Comparison of ENCODE assay signal across 8 cellular contexts in the genomic region with DNA sequence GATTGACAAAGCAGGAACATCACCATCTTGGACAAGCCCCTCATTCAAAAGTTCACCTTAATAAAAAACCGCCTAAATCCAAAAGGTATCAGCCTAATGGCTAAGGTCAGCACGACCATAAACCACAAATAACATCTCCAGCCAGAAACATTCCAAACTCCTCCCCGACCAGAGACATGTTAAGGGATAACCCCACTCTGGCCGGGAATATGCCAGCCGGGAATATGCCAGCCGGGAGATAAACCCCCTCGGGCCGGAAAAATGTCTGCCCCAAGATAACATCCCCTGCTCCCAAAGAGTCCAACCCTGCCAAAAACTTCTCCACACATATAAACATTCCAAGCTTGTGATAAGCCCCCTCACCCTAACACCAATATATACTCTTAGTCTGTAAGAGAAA. TPM values are rescaled to one million over a fixed set of nuclear protein-coding genes. Genes with fewer than 3 reads are reported as not detected.
DNase-seq lines count a peak whose midpoint lies in the region; ATAC-seq and TF ChIP-seq lines count a peak whose summit lies in the region.

No MANE protein-coding gene starts in this region.

- H3K27ac Mint-ChIP-seq in chondrocyte (ENCODE audit: unreplicated experiment) (peak overlapping the region; percentile 68), natural killer cell (peak overlapping the region in 1 of 2 donors; percentile 29)

- peaks cover 23% of the 10 kb centered on the region for H3K4me1 Mint-ChIP-seq in chondrocyte (ENCODE audit: low read depth)
- H3K4me1 Mint-ChIP-seq in natural killer cell = peaks cover 30 to 38% of the 10 kb centered on the region in 2 donors

- H3K9me3 Mint-ChIP-seq in chondrocyte (ENCODE audit: low read depth) = no peaks in the 10 kb centered on the region
- no peaks in the 10 kb centered on the region for H3K9me3 Mint-ChIP-seq in natural killer cell

- H3K4me3 Mint-ChIP-seq in chondrocyte (ENCODE audit: unreplicated experiment) = peak overlapping the region; percentile 79
- peak overlapping the region; percentile 51 for H3K4me3 Mint-ChIP-seq in natural killer cell

- peak overlapping the region; percentile 78 to 96 (median 86) for H3K9ac ChIP-seq in BLaER1 treated with 17β-estradiol and CSF1 and Interleukin-3, amounts not matched to agents 10 nM and 100 nM

- peaks cover 33 to 54% (median 50%) of the 10 kb centered on the region in 10 experiments for H3K4me1 ChIP-seq in BLaER1 treated with 17β-estradiol and CSF1 and Interleukin-3, amounts not matched to agents 10 nM and 100 nM

- H3K27me3 Mint-ChIP-seq in chondrocyte (ENCODE audit: low read depth) = no peaks in the 10 kb centered on the region
- H3K27me3 Mint-ChIP-seq in natural killer cell (ENCODE audit: low read depth in 2 of 2) = no peaks in the 10 kb centered on the region

- H3K9me3 ChIP-seq in BLaER1 treated with 17β-estradiol and CSF1 and Interleukin-3, amounts not matched to agents 10 nM and 100 nM (replicated peaks in 1 of 11) = no peaks in the 10 kb centered on the region
- H3K9me3 ChIP-seq in KOPT-K1 (ENCODE audit: insufficient read depth, low read length, poor library complexity, severe bottlenecking) = no peaks in the 10 kb centered on the region

- ATAC-seq in natural killer cell (no peak), HG02981 (IDR thresholded peaks at IDR 0.05; ENCODE audit: unreplicated experiment) (no peak), GM19324 (IDR thresholded peaks at IDR 0.05; ENCODE audit: low FRiP score, unreplicated experiment) (no peak)

- H3K27ac ChIP-seq in BLaER1 treated with 17β-estradiol and CSF1 and Interleukin-3, amounts not matched to agents 10 nM and 100 nM = peak overlapping the region in 9 of 11 experiments; percentile 64 to 91 (median 85); a peak in 17 of 22 replicates
- H3K27ac ChIP-seq in KOPT-K1 (ENCODE audit: low read depth, low read length, poor library complexity, severe bottlenecking) = peak overlapping the region; percentile 63

- H3K36me3 ChIP-seq in BLaER1 treated with 17β-estradiol and CSF1 and Interleukin-3, amounts not matched to agents 10 nM and 100 nM = peaks cover 13 to 52% (median 32%) of the 10 kb centered on the region in 11 experiments; a peak in 21 of 22 replicates
- peaks cover 27% of the 10 kb centered on the region for H3K36me3 ChIP-seq in KOPT-K1 (ENCODE audit: insufficient read depth, low read length)

- peak overlapping the region; percentile 90 to 99 (median 97) for H3K4me2 ChIP-seq in BLaER1 treated with 17β-estradiol and CSF1 and Interleukin-3, amounts not matched to agents 10 nM and 100 nM

- H4K20me1 ChIP-seq in BLaER1 treated with 17β-estradiol and CSF1 and Interleukin-3, amounts not matched to agents 10 nM and 100 nM = peaks cover 0 to 61% (median 53%) of the 10 kb centered on the region in 11 experiments; a peak in 18 of 22 replicates

- no peaks in the 10 kb centered on the region for H3K27me3 ChIP-seq in BLaER1 treated with 17β-estradiol and CSF1 and Interleukin-3, amounts not matched to agents 10 nM and 100 nM

- intact Hi-C loops in natural killer cell (cut with micrococcal nuclease) = no loop called here

- TF ChIP-seq CTCF in chondrocyte (IDR thresholded peaks at IDR 0.05) (no peak), natural killer cell (IDR thresholded peaks at IDR 0.05) (no peak)

- H3K36me3 Mint-ChIP-seq in chondrocyte (ENCODE audit: low read depth) (no peaks in the 10 kb centered on the region), natural killer cell (no peaks in the 10 kb centered on the region)

- H3K4me3 ChIP-seq in BLaER1 treated with 17β-estradiol and CSF1 and Interleukin-3, amounts not matched to agents 10 nM and 100 nM = peak overlapping the region; percentile 78 to 100 (median 96)

- no peak for DNase-seq in chondrocyte (ENCODE audit: low spot score)
- no peak for DNase-seq in natural killer cell
- no peak for DNase-seq in middle frontal gyrus (ENCODE audit: extremely low spot score, low spot score)
- no peak for DNase-seq in D341Med (ENCODE audit: low spot score)

RNA-seq across cellular contexts. Expression of gene DHX33, which starts 1.4 kb away (rescaled TPM):
- total RNA-seq in chondrocyte = 12.7 to 16.6 TPM (median 13.7 TPM) in 3 replicates
- total RNA-seq in natural killer cell = 1 to 10 TPM; 5.5 to 8.8 (median 7.7) TPM

RNA-seq across cellular contexts. Expression of gene DERL2, which starts 18.6 kb away (rescaled TPM):
- 71.8 to 84.9 TPM (median 74.9 TPM) in 3 replicates for total RNA-seq in chondrocyte
- 100 to 1,000 TPM in 1 of 3 donors, 10 to 100 TPM in 2; 86.0 to 105 (median 94.3) TPM for total RNA-seq in natural killer cell

RNA-seq across cellular contexts. Expression of gene MIS12, which starts 18.9 kb away (rescaled TPM):
- 12.2 to 16.0 TPM (median 14.0 TPM) in 3 replicates for total RNA-seq in chondrocyte
- total RNA-seq in natural killer cell = 10 to 100 TPM; 26.8 to 35.3 (median 29.3) TPM

RNA-seq across cellular contexts. Expression of gene C1QBP, which starts 28.5 kb away (rescaled TPM):
- total RNA-seq in chondrocyte = 65.6 to 82.8 TPM (median 71.3 TPM) in 3 replicates
- 10 to 100 TPM; 38.1 to 40.8 (median 40.0) TPM for total RNA-seq in natural killer cell

RNA-seq across cellular contexts. Expression of gene RPAIN, which starts 47.4 kb away (rescaled TPM):
- total RNA-seq in chondrocyte = 34.2 to 37.2 TPM (median 35.1 TPM) in 3 replicates
- total RNA-seq in natural killer cell = 10 to 100 TPM; 61.8 to 87.7 (median 74.4) TPM
